In the genomic region with DNA sequence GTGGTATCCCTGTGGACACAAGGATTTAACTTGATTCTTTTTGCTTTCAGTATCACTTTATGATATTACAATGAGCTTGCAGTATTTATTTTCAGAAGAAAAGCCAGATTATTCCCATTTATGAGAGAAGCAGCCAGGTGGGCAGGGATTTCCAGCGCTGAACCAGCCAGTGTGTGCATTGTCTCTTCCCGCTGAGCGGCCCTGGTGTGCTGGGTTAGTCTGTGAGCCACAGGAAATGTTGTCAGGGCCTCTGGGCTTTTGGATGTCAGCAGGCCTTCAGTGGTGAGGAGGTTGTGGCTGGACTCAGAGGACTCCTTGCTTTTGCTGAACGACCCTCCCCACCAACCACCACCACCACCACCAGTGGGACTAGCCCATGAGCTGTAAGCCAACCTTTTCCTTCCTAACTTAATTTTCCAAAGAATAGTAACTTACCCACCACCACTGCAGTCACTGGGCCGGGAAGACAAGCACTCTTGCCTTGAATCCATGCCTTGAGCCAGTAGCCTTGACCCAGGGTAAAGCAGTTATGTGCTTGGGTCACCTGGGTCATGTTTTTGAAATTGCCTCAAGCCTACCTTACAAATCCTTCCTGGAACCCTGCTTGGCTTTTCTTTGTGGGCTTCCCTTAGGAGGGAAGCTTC, we compare ENCODE assay signal across 1 cellular context.
TF ChIP-seq lines count a peak whose summit lies in the region.

No MANE protein-coding gene starts in this region.

TF ChIP-seq in HepG2, 621 proteins besides CTCF, POLR2A, EP300 and RAD21 (continued from another document and continues in another):
- TF ChIP-seq, protein P1, sequence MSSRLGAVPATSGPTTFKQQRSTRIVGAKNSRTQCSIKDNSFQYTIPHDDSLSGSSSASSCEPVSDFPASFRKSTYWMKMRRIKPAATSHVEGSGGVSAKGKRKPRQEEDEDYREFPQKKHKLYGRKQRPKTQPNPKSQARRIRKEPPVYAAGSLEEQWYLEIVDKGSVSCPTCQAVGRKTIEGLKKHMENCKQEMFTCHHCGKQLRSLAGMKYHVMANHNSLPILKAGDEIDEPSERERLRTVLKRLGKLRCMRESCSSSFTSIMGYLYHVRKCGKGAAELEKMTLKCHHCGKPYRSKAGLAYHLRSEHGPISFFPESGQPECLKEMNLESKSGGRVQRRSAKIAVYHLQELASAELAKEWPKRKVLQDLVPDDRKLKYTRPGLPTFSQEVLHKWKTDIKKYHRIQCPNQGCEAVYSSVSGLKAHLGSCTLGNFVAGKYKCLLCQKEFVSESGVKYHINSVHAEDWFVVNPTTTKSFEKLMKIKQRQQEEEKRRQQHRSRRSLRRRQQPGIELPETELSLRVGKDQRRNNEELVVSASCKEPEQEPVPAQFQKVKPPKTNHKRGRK (CRISPR knock-in tag; IDR thresholded peaks at IDR 0.05): no peak
- TF ChIP-seq ZNF230 (CRISPR knock-in tag; IDR thresholded peaks at IDR 0.05): no peak; the same call in 1 of the 2 replicates
- no peak for TF ChIP-seq ZNF639 (CRISPR knock-in tag; conservative IDR thresholded peaks at IDR 0.05)
- TF ChIP-seq ATF3 (CRISPR knock-in tag; IDR thresholded peaks at IDR 0.05): no peak
- TF ChIP-seq, protein P2, sequence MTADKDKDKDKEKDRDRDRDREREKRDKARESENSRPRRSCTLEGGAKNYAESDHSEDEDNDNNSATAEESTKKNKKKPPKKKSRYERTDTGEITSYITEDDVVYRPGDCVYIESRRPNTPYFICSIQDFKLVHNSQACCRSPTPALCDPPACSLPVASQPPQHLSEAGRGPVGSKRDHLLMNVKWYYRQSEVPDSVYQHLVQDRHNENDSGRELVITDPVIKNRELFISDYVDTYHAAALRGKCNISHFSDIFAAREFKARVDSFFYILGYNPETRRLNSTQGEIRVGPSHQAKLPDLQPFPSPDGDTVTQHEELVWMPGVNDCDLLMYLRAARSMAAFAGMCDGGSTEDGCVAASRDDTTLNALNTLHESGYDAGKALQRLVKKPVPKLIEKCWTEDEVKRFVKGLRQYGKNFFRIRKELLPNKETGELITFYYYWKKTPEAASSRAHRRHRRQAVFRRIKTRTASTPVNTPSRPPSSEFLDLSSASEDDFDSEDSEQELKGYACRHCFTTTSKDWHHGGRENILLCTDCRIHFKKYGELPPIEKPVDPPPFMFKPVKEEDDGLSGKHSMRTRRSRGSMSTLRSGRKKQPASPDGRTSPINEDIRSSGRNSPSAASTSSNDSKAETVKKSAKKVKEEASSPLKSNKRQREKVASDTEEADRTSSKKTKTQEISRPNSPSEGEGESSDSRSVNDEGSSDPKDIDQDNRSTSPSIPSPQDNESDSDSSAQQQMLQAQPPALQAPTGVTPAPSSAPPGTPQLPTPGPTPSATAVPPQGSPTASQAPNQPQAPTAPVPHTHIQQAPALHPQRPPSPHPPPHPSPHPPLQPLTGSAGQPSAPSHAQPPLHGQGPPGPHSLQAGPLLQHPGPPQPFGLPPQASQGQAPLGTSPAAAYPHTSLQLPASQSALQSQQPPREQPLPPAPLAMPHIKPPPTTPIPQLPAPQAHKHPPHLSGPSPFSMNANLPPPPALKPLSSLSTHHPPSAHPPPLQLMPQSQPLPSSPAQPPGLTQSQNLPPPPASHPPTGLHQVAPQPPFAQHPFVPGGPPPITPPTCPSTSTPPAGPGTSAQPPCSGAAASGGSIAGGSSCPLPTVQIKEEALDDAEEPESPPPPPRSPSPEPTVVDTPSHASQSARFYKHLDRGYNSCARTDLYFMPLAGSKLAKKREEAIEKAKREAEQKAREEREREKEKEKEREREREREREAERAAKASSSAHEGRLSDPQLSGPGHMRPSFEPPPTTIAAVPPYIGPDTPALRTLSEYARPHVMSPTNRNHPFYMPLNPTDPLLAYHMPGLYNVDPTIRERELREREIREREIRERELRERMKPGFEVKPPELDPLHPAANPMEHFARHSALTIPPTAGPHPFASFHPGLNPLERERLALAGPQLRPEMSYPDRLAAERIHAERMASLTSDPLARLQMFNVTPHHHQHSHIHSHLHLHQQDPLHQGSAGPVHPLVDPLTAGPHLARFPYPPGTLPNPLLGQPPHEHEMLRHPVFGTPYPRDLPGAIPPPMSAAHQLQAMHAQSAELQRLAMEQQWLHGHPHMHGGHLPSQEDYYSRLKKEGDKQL (CRISPR knock-in tag; IDR thresholded peaks at IDR 0.05; ENCODE audit: low read depth): no peak
- TF ChIP-seq MXD4 (CRISPR knock-in tag; IDR thresholded peaks at IDR 0.05): no peak
- TF ChIP-seq SP5 (CRISPR knock-in tag; IDR thresholded peaks at IDR 0.05; ENCODE audit: borderline replicate concordance, low read depth): no peak
- peak; percentile 40; the same call in 1 of the 2 replicates for TF ChIP-seq SALL1 (CRISPR knock-in tag; IDR thresholded peaks at IDR 0.05)
- TF ChIP-seq ZSCAN12 (CRISPR knock-in tag; IDR thresholded peaks at IDR 0.05): no peak
- no peak for TF ChIP-seq RFXAP (CRISPR knock-in tag; IDR thresholded peaks at IDR 0.05; ENCODE audit: borderline replicate concordance)
- TF ChIP-seq, protein P3, sequence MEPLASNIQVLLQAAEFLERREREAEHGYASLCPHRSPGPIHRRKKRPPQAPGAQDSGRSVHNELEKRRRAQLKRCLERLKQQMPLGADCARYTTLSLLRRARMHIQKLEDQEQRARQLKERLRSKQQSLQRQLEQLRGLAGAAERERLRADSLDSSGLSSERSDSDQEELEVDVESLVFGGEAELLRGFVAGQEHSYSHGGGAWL (CRISPR knock-in tag; IDR thresholded peaks at IDR 0.05): no peak
- TF ChIP-seq, protein P4, sequence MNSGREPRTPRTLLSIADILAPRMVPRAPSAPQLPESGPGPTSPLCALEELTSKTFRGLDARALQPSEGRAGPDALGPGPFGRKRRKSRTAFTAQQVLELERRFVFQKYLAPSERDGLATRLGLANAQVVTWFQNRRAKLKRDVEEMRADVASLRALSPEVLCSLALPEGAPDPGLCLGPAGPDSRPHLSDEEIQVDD (CRISPR knock-in tag; IDR thresholded peaks at IDR 0.05; ENCODE audit: borderline replicate concordance): no peak
- TF ChIP-seq ZNF782 (CRISPR knock-in tag; IDR thresholded peaks at IDR 0.05; ENCODE audit: borderline replicate concordance): no peak
- TF ChIP-seq DNMT3B (CRISPR knock-in tag; conservative IDR thresholded peaks at IDR 0.05): no peak
- TF ChIP-seq ZSCAN30 (CRISPR knock-in tag; IDR thresholded peaks at IDR 0.05): no peak
- TF ChIP-seq CBX1 (IDR thresholded peaks at IDR 0.05; ENCODE audit: low read depth): no peak
- TF ChIP-seq ZSCAN31 (CRISPR knock-in tag; IDR thresholded peaks at IDR 0.05; ENCODE audit: low read depth): no peak
- no peak; the same call in 1 of the 2 replicates for TF ChIP-seq HDAC1 (CRISPR knock-in tag; IDR thresholded peaks at IDR 0.05)
- TF ChIP-seq TBP (CRISPR knock-in tag; IDR thresholded peaks at IDR 0.05): no peak
- no peak for TF ChIP-seq ATM (IDR thresholded peaks at IDR 0.05; ENCODE audit: borderline replicate concordance)
- TF ChIP-seq ZNF607 (CRISPR knock-in tag; IDR thresholded peaks at IDR 0.05; ENCODE audit: borderline replicate concordance): no peak
- TF ChIP-seq ZBTB10 (CRISPR knock-in tag; IDR thresholded peaks at IDR 0.05; ENCODE audit: borderline replicate concordance): no peak
- no peak for TF ChIP-seq KMT2A (CRISPR knock-in tag; IDR thresholded peaks at IDR 0.05)
- no peak for TF ChIP-seq ATF7 (IDR thresholded peaks at IDR 0.05)
- no peak for TF ChIP-seq ATF7 (CRISPR knock-in tag; IDR thresholded peaks at IDR 0.05)
- TF ChIP-seq, protein P5, sequence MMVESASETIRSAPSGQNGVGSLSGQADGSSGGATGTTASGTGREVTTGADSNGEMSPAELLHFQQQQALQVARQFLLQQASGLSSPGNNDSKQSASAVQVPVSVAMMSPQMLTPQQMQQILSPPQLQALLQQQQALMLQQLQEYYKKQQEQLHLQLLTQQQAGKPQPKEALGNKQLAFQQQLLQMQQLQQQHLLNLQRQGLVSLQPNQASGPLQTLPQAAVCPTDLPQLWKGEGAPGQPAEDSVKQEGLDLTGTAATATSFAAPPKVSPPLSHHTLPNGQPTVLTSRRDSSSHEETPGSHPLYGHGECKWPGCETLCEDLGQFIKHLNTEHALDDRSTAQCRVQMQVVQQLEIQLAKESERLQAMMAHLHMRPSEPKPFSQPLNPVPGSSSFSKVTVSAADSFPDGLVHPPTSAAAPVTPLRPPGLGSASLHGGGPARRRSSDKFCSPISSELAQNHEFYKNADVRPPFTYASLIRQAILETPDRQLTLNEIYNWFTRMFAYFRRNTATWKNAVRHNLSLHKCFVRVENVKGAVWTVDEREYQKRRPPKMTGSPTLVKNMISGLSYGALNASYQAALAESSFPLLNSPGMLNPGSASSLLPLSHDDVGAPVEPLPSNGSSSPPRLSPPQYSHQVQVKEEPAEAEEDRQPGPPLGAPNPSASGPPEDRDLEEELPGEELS (CRISPR knock-in tag; IDR thresholded peaks at IDR 0.05): no peak
- TF ChIP-seq, protein P6, sequence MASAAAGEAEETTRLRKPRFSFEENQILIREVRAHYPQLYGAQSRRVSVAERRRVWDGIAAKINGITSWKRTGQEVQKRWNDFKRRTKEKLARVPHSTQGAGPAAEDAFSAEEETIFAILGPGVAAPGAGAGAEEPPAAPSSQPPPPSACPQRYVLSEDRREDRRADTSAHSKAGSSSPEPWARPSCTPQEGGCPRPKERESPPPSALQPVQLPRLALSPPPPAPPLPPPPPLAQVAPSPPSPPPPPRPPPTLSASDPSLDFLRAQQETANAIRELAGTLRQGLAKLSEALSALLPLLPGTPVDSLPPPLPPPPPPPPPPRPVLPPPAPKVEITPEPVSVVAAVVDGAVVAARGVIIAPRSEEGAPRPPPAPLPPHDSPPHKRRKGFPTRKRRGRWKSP (CRISPR knock-in tag; IDR thresholded peaks at IDR 0.05): no peak
- no peak for TF ChIP-seq ZNF570 (CRISPR knock-in tag; IDR thresholded peaks at IDR 0.05; ENCODE audit: borderline replicate concordance)
- 0 out of 2 replicates have a peak, but pooled peaks have one; percentile 42 for TF ChIP-seq NRL (CRISPR knock-in tag; IDR thresholded peaks at IDR 0.05; ENCODE audit: borderline replicate concordance)
- no peak for TF ChIP-seq ZNF558 (CRISPR knock-in tag; IDR thresholded peaks at IDR 0.05; ENCODE audit: borderline replicate concordance)
- TF ChIP-seq DZIP1 (CRISPR knock-in tag; IDR thresholded peaks at IDR 0.05): no peak
- no peak for TF ChIP-seq FOXP1 (IDR thresholded peaks at IDR 0.05)
- TF ChIP-seq FOXP1 (CRISPR knock-in tag; IDR thresholded peaks at IDR 0.05): no peak; the same call in 1 of the 2 replicates
- no peak for TF ChIP-seq ZBTB46 (CRISPR knock-in tag; IDR thresholded peaks at IDR 0.05; ENCODE audit: borderline replicate concordance)
- TF ChIP-seq ZNF557 (CRISPR knock-in tag; IDR thresholded peaks at IDR 0.05): no peak
- TF ChIP-seq MED1 (CRISPR knock-in tag; IDR thresholded peaks at IDR 0.05): no peak
- TF ChIP-seq IRX3 (CRISPR knock-in tag; IDR thresholded peaks at IDR 0.05; ENCODE audit: borderline replicate concordance, low read depth): no peak
- TF ChIP-seq HDAC6 (IDR thresholded peaks at IDR 0.05; ENCODE audit: low read depth, low read length): no peak
